Comparison of ENCODE assay signal across 25 cellular contexts in the genomic region with DNA sequence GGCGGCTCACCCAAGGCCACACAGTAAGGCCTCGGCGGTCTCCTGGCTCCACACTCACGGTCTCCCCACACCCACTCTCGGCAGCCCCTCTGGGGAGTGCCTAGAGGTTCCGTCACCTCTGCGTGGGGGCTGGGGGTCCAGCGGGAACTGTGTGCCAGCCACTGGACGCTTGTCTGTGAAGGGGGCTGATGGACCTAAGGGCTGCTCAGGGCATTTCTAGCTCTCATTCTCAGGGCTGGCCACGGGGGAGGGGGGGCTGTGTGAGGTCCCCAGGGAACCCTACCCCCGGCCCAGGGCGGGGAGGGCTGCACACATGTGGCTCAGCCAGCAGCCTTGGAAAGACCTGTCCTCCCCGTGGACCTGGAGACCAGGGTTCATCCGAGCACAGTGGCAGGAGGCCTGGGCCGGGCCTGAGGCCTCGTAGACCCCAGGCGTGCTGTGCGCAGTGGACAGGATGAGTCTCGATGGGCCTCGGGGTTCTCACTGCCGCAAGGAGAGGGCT.
"Had no signal": no experiment of that assay in that cellular context is flagged by ENCODE, and none has a peak within 500 bp of the region (broad histone marks: within the 10 kb centered on the region; RNA-seq: fewer than 3 reads in every experiment).

No MANE protein-coding gene starts in this region.

- H3K36me3 ChIP-seq: esophagus squamous epithelium, lower lobe of right lung, neutrophil, ovary, prostate gland, tibial nerve had no signal

- H3K27ac Mint-ChIP-seq: activated T-helper 1 cell treated with anti-CD3 and anti-CD28 coated beads, Interleukin-12 subunit alpha, Interleukin-12 subunit beta, Interleukin-2, Interleukin-4 antibody, amounts not matched to agents 30 ng/mL and 10 ng/mL and 1 ng/mL, durations not matched to agents 14 hours and 24 hours and 36 hours; dendritic cell treated with granulocyte-macrophage colony-stimulating factor and Interleukin-4, amounts not matched to agents 40 ng/mL and 50 ng/mL, for 4 days; endodermal cell had no signal

- ATAC-seq: left lobe of liver, mucosa of descending colon had no signal

- H3K9me3 Mint-ChIP-seq: activated T-helper 1 cell treated with anti-CD3 and anti-CD28 coated beads, Interleukin-12 subunit alpha, Interleukin-12 subunit beta, Interleukin-2, Interleukin-4 antibody, amounts not matched to agents 30 ng/mL and 10 ng/mL and 1 ng/mL, durations not matched to agents 14 hours and 24 hours and 36 hours; dendritic cell treated with granulocyte-macrophage colony-stimulating factor and Interleukin-4, amounts not matched to agents 40 ng/mL and 50 ng/mL, for 4 days; endodermal cell; nephron had no signal

- H3K4me2 ChIP-seq: smooth muscle cell had no signal

- H3K4me3 ChIP-seq: esophagus squamous epithelium, lower lobe of right lung, mucosa of descending colon, ovary, prostate gland, smooth muscle cell, tibial nerve had no signal

- H3K4me3 Mint-ChIP-seq: activated T-helper 1 cell treated with anti-CD3 and anti-CD28 coated beads, Interleukin-12 subunit alpha, Interleukin-12 subunit beta, Interleukin-2, Interleukin-4 antibody, amounts not matched to agents 30 ng/mL and 10 ng/mL and 1 ng/mL, durations not matched to agents 14 hours and 24 hours and 36 hours; dendritic cell treated with granulocyte-macrophage colony-stimulating factor and Interleukin-4, amounts not matched to agents 40 ng/mL and 50 ng/mL, for 4 days; endodermal cell; nephron had no signal

- H3K27me3 ChIP-seq: neutrophil, ovary, tibial nerve had no signal

- H3K27ac ChIP-seq: esophagus squamous epithelium, lower lobe of right lung, neutrophil, ovary, prostate gland, tibial nerve had no signal

- H3K9me3 ChIP-seq: esophagus squamous epithelium, lower lobe of right lung, mucosa of descending colon, neutrophil, ovary, prostate gland, tibial nerve had no signal

- H3K4me1 ChIP-seq: esophagus squamous epithelium, lower lobe of right lung, prostate gland, tibial nerve had no signal

- DNase-seq: activated CD4-positive, alpha-beta T cell treated with anti-CD3 and anti-CD28 coated beads for 4 hours; activated CD4-positive, alpha-beta T cell treated with anti-CD3 and anti-CD28 coated beads, Interleukin-2, amount 50 U/mL, for 4 hours; activated CD8-positive, alpha-beta memory T cell treated with anti-CD3 and anti-CD28 coated beads for 24 hours; activated gamma-delta T cell treated with Interleukin-2 at 50 U/mL for 16 hours; activated naive CD4-positive, alpha-beta T cell treated with anti-CD3 and anti-CD28 coated beads, Interleukin-2, amount 50 U/mL, for 16 hours; activated T-cell treated with anti-CD3 and anti-CD28 coated beads, Interleukin-2, amount 50 U/mL, for 1 hour; amniotic stem cell; caudate nucleus; endodermal cell; esophagus squamous epithelium; foreskin melanocyte; kidney glomerular epithelial cell; lower lobe of right lung; mesenchymal stem cell; mucosa of descending colon; ovary; stimulated activated naive CD4-positive, alpha-beta T cell had no signal
